30 cellular contexts compared by ENCODE assay signal in genomic region chr3:40652072-40652471, GRCh38.
"Had no signal": no experiment of that assay in that cellular context is flagged by ENCODE, and none has a peak within 500 bp of the region (broad histone marks: within the 10 kb centered on the region; RNA-seq: fewer than 3 reads in every experiment).

No MANE protein-coding gene starts in this region.

- DNase-seq: Karpas-422, MM.1S, MV-4-11, NCI-H1092, NCI-H1105, NCI-H1417 treated with DMSO at 0.1 percent for 48 hours, NCI-H1436 treated with DMSO at 0.1 percent for 48 hours, NCI-H1694 treated with DMSO at 0.1 percent for 48 hours, NCI-H187 treated with DMSO at 0.1 percent for 48 hours, NCI-H2029, NCI-H2081, NCI-H2107, NCI-H2171, NCI-H226, NCI-H446 treated with DMSO at 0.1 percent for 48 hours, NCI-H510A, NCI-H524, NCI-H69, NCI-H748 treated with DMSO at 0.1 percent for 48 hours, NCI-H82, OCI-M1, PC-3, Peyer's patch, Right ventricle myocardium superior, RPMI8226, SHP77 treated with DMSO at 0.1 percent for 48 hours, SJCRH30 had no signal

- H3K27ac ChIP-seq: KMS-11, Peyer's patch, SJCRH30, SK-N-MC had no signal

- H3K9me3 ChIP-seq: Peyer's patch, SJCRH30 had no signal

- H3K36me3 ChIP-seq: Peyer's patch, SJCRH30 had no signal

- H3K4me1 ChIP-seq: Peyer's patch had no signal

- H3K9ac ChIP-seq: KMS-11 had no signal

- H3K27me3 ChIP-seq: Peyer's patch, SJCRH30 had no signal

- H3K4me3 ChIP-seq: Peyer's patch, SJCRH30, SK-N-MC had no signal

- H3K4me2 ChIP-seq: KMS-11 had no signal

- ATAC-seq: PC-3, SK-N-SH treated with all-trans-retinoic acid at 6 μM for 48 hours had no signal
